Comparison of ENCODE assay signal across 13 cellular contexts in the genomic region with DNA sequence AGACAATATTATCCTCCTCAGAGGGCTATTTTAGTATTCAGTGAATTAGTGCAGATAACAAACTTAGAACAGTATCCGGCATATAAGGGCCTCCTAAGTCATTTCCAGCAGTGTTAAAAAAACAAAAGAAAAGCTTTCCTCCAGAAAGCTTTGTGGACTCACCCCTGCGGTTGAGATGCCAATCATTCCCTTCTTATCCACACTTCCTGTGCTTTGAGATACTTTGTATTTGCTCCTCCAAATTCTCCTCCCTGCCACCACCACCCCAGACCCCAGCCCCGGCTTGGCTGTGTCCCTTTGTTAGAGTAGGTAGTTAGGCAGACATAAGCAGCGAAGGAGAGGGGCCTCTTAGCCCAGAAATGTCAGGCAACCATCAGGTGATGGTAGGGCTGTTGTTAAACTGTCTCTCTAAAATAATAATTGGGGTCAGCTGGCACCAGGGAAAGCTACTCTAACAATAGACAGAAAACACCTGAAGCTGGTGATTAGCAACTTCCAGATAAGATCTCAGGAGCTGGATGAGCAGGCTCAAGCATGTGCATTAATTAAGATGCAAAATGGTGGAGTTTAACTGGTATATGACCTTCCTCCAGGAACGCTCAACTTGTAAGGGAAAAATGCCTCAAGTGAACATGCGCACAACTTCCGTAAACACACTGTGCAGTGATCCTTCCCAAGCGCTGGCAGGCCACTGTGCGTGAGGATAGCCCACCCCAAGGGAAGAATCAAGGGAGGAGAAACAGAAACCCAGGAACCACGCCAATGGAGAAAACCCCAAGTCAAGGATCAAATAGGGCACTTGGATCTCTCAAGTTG.
DNase-seq lines count a peak whose midpoint lies in the region; ATAC-seq, FAIRE-seq and TF ChIP-seq lines count a peak whose summit lies in the region.
"Had no signal": no experiment of that assay in that cellular context is flagged by ENCODE, and none has a peak within 500 bp of the region (broad histone marks: within the 10 kb centered on the region; RNA-seq: fewer than 3 reads in every experiment).

No MANE protein-coding gene starts in this region.

- no peak overlapping the region for H3K27ac Mint-ChIP-seq in activated naive CD8-positive, alpha-beta T cell treated with anti-CD3 and anti-CD28 coated beads, Interleukin-2, amount 50 U/mL, for 24 hours

- H3K27me3 ChIP-seq in HepG2 (ENCODE audit: control insufficient read depth in 1 of 2, insufficient read depth in 2 of 2, low read length in 2 of 2) (no peaks in the 10 kb centered on the region), right lobe of liver (no peaks in the 10 kb centered on the region)

- POLR2A ChIA-PET in HepG2 (lab: Yijun Ruan, JAX), result interaction anchor here (1.0 kb wide), 1 partner anchor 63 kb away, joined by 3 read pairs; no protein-coding TSS in a partner anchor

- peak overlapping the region; percentile 30; the same call in 1 of the 2 replicates for H3K4me2 ChIP-seq in HepG2 (ENCODE audit: low read depth, low read length)

- peak in 1 of 2 experiments; percentile 62; a peak in 2 of 4 replicates for TF ChIP-seq EP300 in HepG2 (IDR thresholded peaks at IDR 0.05; ENCODE audit: low read depth in 2 of 2, low read length in 2 of 2)
- TF ChIP-seq EP300 in HepG2 (CRISPR knock-in tag; IDR thresholded peaks at IDR 0.05; ENCODE audit: borderline replicate concordance), result no peak

- peak; percentile 74 for DNase-seq in HepG2 (ENCODE audit: low spot score)
- no peak for DNase-seq in right lobe of liver
- DNase-seq in astrocyte of the spinal cord (ENCODE audit: low read depth, low spot score), result peak; percentile 74
- DNase-seq in iPS-NIHi7 (ENCODE audit: extremely low spot score), result peak; percentile 62
- DNase-seq in urothelium cell line (ENCODE audit: low spot score), result peak; percentile 51
- DNase-seq in activated naive CD8-positive, alpha-beta T cell treated with anti-CD3 and anti-CD28 coated beads, Interleukin-2, amount 50 U/mL, for 24 hours, result no peak
- DNase-seq: ACHN, Karpas-422, NCI-H2171 treated with DMSO at 0.1 percent for 48 hours, RPMI8226, WERI-Rb-1 had no signal

- no peaks in the 10 kb centered on the region for H3K4me1 Mint-ChIP-seq in activated naive CD8-positive, alpha-beta T cell treated with anti-CD3 and anti-CD28 coated beads, Interleukin-2, amount 50 U/mL, for 24 hours

- BruUV-seq in HepG2 (replicated peaks; lab: Mats Ljungman, UMichigan), result no TSS peak

- H3K9me3 ChIP-seq in HepG2 (ENCODE audit: low read length) (peaks cover 2% of the 10 kb centered on the region; the same call in 1 of the 2 replicates), right lobe of liver (no peaks in the 10 kb centered on the region)

- H3K36me3 ChIP-seq in HepG2 (replicated peaks in 1 of 2; ENCODE audit: control insufficient read depth in 1 of 2, insufficient read depth in 2 of 2, low read length in 2 of 2) (no peaks in the 10 kb centered on the region), right lobe of liver (no peaks in the 10 kb centered on the region)
- H3K36me3 ChIP-seq: WERI-Rb-1 had no signal

- H2AFZ ChIP-seq in HepG2 (ENCODE audit: low read length), result peak overlapping the region; percentile 24

- in situ Hi-C loops in HepG2 (cut with HindIII; ENCODE audit: extremely low pct_ligation_motif_present, low pct_unique_long_range_greater_than_20kb), result no loop called here
- in situ Hi-C loops in astrocyte of the spinal cord (cut with HindIII; ENCODE audit: low sequenced_read_pairs), result no loop called here

- H3K27ac ChIP-seq in HepG2 (ENCODE audit: extremely low read length, insufficient read depth, low read length), result peak overlapping the region; percentile 35
- H3K27ac ChIP-seq in right lobe of liver, result no peak overlapping the region
- H3K27ac ChIP-seq: WERI-Rb-1 had no signal

- no peaks in the 10 kb centered on the region for H4K20me1 ChIP-seq in HepG2 (ENCODE audit: insufficient read depth, low read length)

- intact Hi-C loops in HepG2 (cut with micrococcal nuclease; ENCODE audit: unreplicated experiment) (no loop called here), right lobe of liver (cut with DNase I) (no loop called here)

- ATAC-seq in HepG2 (no peak), right lobe of liver (no peak), GM21447 (IDR thresholded peaks at IDR 0.05; ENCODE audit: unreplicated experiment) (no peak), HG03354 (IDR thresholded peaks at IDR 0.05; ENCODE audit: poor library complexity, severe bottlenecking, unreplicated experiment) (no peak)
- ATAC-seq in activated naive CD8-positive, alpha-beta T cell treated with anti-CD3 and anti-CD28 coated beads, Interleukin-2, amount 50 U/mL, for 24 hours, result no peak

- CTCF ChIA-PET in HepG2 (lab: Yijun Ruan, JAX; ENCODE audit: low intra/inter-chr PET ratio, low total read pairs), result no interaction called here

- H3K79me2 ChIP-seq in HepG2 (ENCODE audit: insufficient read depth, low read length), result no peaks in the 10 kb centered on the region

- H3K9me3 Mint-ChIP-seq in activated naive CD8-positive, alpha-beta T cell treated with anti-CD3 and anti-CD28 coated beads, Interleukin-2, amount 50 U/mL, for 24 hours, result no peaks in the 10 kb centered on the region

- no peak overlapping the region for H3K9ac ChIP-seq in HepG2 (ENCODE audit: insufficient read depth, low read depth, low read length)

- peaks cover 43% of the 10 kb centered on the region for H3K4me1 ChIP-seq in HepG2 (ENCODE audit: insufficient read depth, low read length)
- H3K4me1 ChIP-seq in right lobe of liver, result no peaks in the 10 kb centered on the region

- no peak overlapping the region for H3K4me3 ChIP-seq in HepG2 (replicated peaks in 1 of 3; ENCODE audit: insufficient read depth in 1 of 3, low read depth in 2 of 3, low read length in 3 of 3)
- no peak overlapping the region for H3K4me3 ChIP-seq in right lobe of liver
- no peak overlapping the region for H3K4me3 ChIP-seq in astrocyte of the spinal cord (ENCODE audit: low read depth, low read length)

- TF ChIP-seq RAD21 in HepG2 (CRISPR knock-in tag; IDR thresholded peaks at IDR 0.05), result no peak

- FAIRE-seq in HepG2 (lab: Jason Lieb, UNC) (peak; percentile 46), urothelium cell line (lab: Jason Lieb, UNC) (no peak)

- TF ChIP-seq CTCF in HepG2 (CRISPR knock-in tag; IDR thresholded peaks at IDR 0.05) (no peak), right lobe of liver (IDR thresholded peaks at IDR 0.05) (no peak), astrocyte of the spinal cord (IDR thresholded peaks at IDR 0.05; ENCODE audit: low read depth, low read length) (no peak)

- no peak overlapping the region for H3K4me3 Mint-ChIP-seq in activated naive CD8-positive, alpha-beta T cell treated with anti-CD3 and anti-CD28 coated beads, Interleukin-2, amount 50 U/mL, for 24 hours

- H3K36me3 Mint-ChIP-seq in activated naive CD8-positive, alpha-beta T cell treated with anti-CD3 and anti-CD28 coated beads, Interleukin-2, amount 50 U/mL, for 24 hours (ENCODE audit: low read depth), result no peaks in the 10 kb centered on the region

- TF ChIP-seq POLR2A in HepG2 (IDR thresholded peaks at IDR 0.05; ENCODE audit: insufficient read depth in 1 of 2, low read depth in 2 of 2, low read length in 2 of 2) (no peak), right lobe of liver (IDR thresholded peaks at IDR 0.05) (no peak)

- peaks cover 4% of the 10 kb centered on the region for H3K27me3 Mint-ChIP-seq in activated naive CD8-positive, alpha-beta T cell treated with anti-CD3 and anti-CD28 coated beads, Interleukin-2, amount 50 U/mL, for 24 hours

- WGBS in HepG2 (ENCODE audit: low lambda C conversion rate), result 69% methylated on average over 10 of the region's 10 CpGs
- 79% methylated on average over 9 of the region's 10 CpGs for WGBS in right lobe of liver (ENCODE audit: insufficient coverage, low coverage, low lambda C conversion rate, missing lambda C conversion rate)

TF ChIP-seq in HepG2, 621 proteins besides CTCF, POLR2A, EP300 and RAD21 (continues in another document):
- TF ChIP-seq, protein P1, sequence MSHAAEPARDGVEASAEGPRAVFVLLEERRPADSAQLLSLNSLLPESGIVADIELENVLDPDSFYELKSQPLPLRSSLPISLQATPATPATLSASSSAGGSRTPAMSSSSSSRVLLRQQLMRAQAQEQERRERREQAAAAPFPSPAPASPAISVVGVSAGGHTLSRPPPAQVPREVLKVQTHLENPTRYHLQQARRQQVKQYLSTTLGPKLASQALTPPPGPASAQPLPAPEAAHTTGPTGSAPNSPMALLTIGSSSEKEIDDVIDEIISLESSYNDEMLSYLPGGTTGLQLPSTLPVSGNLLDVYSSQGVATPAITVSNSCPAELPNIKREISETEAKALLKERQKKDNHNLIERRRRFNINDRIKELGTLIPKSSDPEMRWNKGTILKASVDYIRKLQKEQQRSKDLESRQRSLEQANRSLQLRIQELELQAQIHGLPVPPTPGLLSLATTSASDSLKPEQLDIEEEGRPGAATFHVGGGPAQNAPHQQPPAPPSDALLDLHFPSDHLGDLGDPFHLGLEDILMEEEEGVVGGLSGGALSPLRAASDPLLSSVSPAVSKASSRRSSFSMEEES (CRISPR knock-in tag; IDR thresholded peaks at IDR 0.05), result no peak
- TF ChIP-seq SOX5 (CRISPR knock-in tag; IDR thresholded peaks at IDR 0.05; ENCODE audit: borderline replicate concordance) (peak; percentile 23; the same call in 1 of the 2 replicates), MED1 (CRISPR knock-in tag; IDR thresholded peaks at IDR 0.05) (peak; percentile 35; the same call in 1 of the 2 replicates), TBX2 (CRISPR knock-in tag; IDR thresholded peaks at IDR 0.05; ENCODE audit: borderline replicate concordance) (0 out of 2 replicates have a peak, but pooled peaks have one; percentile 52), ZNF496 (CRISPR knock-in tag; IDR thresholded peaks at IDR 0.05; ENCODE audit: insufficient replicate concordance) (no peak), MED13 (CRISPR knock-in tag; IDR thresholded peaks at IDR 0.05) (peak; percentile 34; the same call in 1 of the 2 replicates), PAX8 (CRISPR knock-in tag; IDR thresholded peaks at IDR 0.05; ENCODE audit: borderline replicate concordance) (no peak), TEAD3 (CRISPR knock-in tag; optimal IDR thresholded peaks at IDR 0.05; ENCODE audit: borderline replicate concordance) (peak; percentile 69), HNF4A (CRISPR knock-in tag; IDR thresholded peaks at IDR 0.05) (0 out of 2 replicates have a peak, but pooled peaks have one; percentile 6)
- TF ChIP-seq, protein P2, sequence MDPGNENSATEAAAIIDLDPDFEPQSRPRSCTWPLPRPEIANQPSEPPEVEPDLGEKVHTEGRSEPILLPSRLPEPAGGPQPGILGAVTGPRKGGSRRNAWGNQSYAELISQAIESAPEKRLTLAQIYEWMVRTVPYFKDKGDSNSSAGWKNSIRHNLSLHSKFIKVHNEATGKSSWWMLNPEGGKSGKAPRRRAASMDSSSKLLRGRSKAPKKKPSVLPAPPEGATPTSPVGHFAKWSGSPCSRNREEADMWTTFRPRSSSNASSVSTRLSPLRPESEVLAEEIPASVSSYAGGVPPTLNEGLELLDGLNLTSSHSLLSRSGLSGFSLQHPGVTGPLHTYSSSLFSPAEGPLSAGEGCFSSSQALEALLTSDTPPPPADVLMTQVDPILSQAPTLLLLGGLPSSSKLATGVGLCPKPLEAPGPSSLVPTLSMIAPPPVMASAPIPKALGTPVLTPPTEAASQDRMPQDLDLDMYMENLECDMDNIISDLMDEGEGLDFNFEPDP (CRISPR knock-in tag; conservative IDR thresholded peaks at IDR 0.05), result no peak

Comparison
In these comparisons a context has a peak if more than half of its experiments do, and no peak if none do; other contexts are left out.
1. DNase-seq: peak in HepG2 (single experiment), astrocyte of the spinal cord (single experiment), iPS-NIHi7 (single experiment) and urothelium cell line (single experiment); none in right lobe of liver (0 of 3) and activated naive CD8-positive, alpha-beta T cell treated with anti-CD3 and anti-CD28 coated beads, Interleukin-2, amount 50 U/mL, for 24 hours (single experiment).